ENCODE assay signal across 18 cellular contexts in genomic region chr6:125839879-125840278, GRCh38. TPM values are rescaled to one million over a fixed set of nuclear protein-coding genes. Genes with fewer than 3 reads are reported as not detected.
DNase-seq lines count a peak whose midpoint lies in the region; ATAC-seq, FAIRE-seq and TF ChIP-seq lines count a peak whose summit lies in the region.
"Had no signal": no experiment of that assay in that cellular context is flagged by ENCODE, and none has a peak within 500 bp of the region (broad histone marks: within the 10 kb centered on the region; RNA-seq: fewer than 3 reads in every experiment).

No MANE protein-coding gene starts in this region.

- H3K9ac ChIP-seq in kidney (ENCODE audit: low read length in 2 of 2): no peak overlapping the region

- WGBS in adrenal gland, 4 donors: 23 to 48% (median 42%) methylated on average over 1 of the region's 1 CpG

- TF ChIP-seq POLR2A in adrenal gland (IDR thresholded peaks at IDR 0.05): no peak

- peak; percentile 71 for FAIRE-seq in kidney (lab: Jason Lieb, UNC)
- FAIRE-seq: D721Med, H1, HTR-8/SVneo, RCC 7860 had no signal

- H3K9me3 ChIP-seq in adrenal gland (replicated peaks in 1 of 3) (no peaks in the 10 kb centered on the region), kidney (ENCODE audit: control insufficient read depth in 1 of 2, low read length in 2 of 2) (no peaks in the 10 kb centered on the region)

- no peak for ATAC-seq in GM21576 (IDR thresholded peaks at IDR 0.05; ENCODE audit: unreplicated experiment)
- ATAC-seq: CD8-positive, alpha-beta T cell had no signal

- peak; percentile 48 for DNase-seq in NCI-H146 (lab: John Stamatoyannopoulos, UW)
- DNase-seq in adrenal gland: no peak
- no peak for DNase-seq in kidney
- no peak for DNase-seq in substantia nigra (lab: John Stamatoyannopoulos, UW)
- DNase-seq in NCI-H187 (lab: John Stamatoyannopoulos, UW): no peak
- DNase-seq in NK-92 treated with Interleukin-12 subunit alpha and Interleukin-12 subunit beta, amount 100 ng/mL, for 24 hours (lab: John Stamatoyannopoulos, UW): no peak
- DNase-seq: CD8-positive, alpha-beta T cell; DMS79 treated with DMSO at 0.1 percent for 48 hours; GDM1; HFFc6; NCI-H1694; NCI-H446 treated with DMSO at 0.1 percent for 48 hours; SHP77 treated with DMSO at 0.1 percent for 48 hours had no signal

- H3K27ac ChIP-seq in adrenal gland: peak overlapping the region in 4 of 5 donors; percentile 33 to 79 (median 72)
- H3K27ac ChIP-seq in kidney (ENCODE audit: low read depth in 2 of 2, low read length in 2 of 2): no peak overlapping the region
- H3K27ac ChIP-seq in substantia nigra (ENCODE audit: low read depth, low read length, poor library complexity, severe bottlenecking): peak overlapping the region; percentile 79

- no peak overlapping the region for H3K4me3 ChIP-seq in adrenal gland
- H3K4me3 ChIP-seq in kidney (ENCODE audit: low read length in 2 of 2): no peak overlapping the region

- H3K36me3 ChIP-seq in adrenal gland (replicated peaks in 1 of 2): no peaks in the 10 kb centered on the region
- no peaks in the 10 kb centered on the region for H3K36me3 ChIP-seq in kidney (ENCODE audit: control insufficient read depth in 1 of 2, insufficient read depth in 2 of 2, low read length in 2 of 2)

- H3K27me3 ChIP-seq in adrenal gland: no peaks in the 10 kb centered on the region

- H3K4me1 ChIP-seq in adrenal gland (replicated peaks in 1 of 2) (peaks cover 24 to 73% of the 10 kb centered on the region in 2 donors), kidney (ENCODE audit: control insufficient read depth in 1 of 2, insufficient read depth in 1 of 2, low read depth in 1 of 2, low read length in 2 of 2) (peaks cover 3 to 12% of the 10 kb centered on the region in 2 donors)

- intact Hi-C loops in adrenal gland (cut with DNase I) (no loop called here), kidney (cut with DNase I) (no loop called here)

- no peak for TF ChIP-seq CTCF in adrenal gland (IDR thresholded peaks at IDR 0.05)
- TF ChIP-seq CTCF in kidney (IDR thresholded peaks at IDR 0.05; ENCODE audit: borderline replicate concordance, extremely low read depth, insufficient read depth): no peak

RNA-seq across cellular contexts. Expression of gene NCOA7, which starts 49.1 kb away (rescaled TPM):
- 100 to 1,000 TPM in 4 of 8 donors, 10 to 100 TPM in 4; 51.2 to 180 (median 95.1) TPM for total RNA-seq in adrenal gland
- polyA plus RNA-seq in adrenal gland: 10 to 100 TPM; 24.5 to 77.9 (median 53.0) TPM
- total RNA-seq in kidney: 135 TPM
- polyA plus RNA-seq in kidney (ENCODE audit: insufficient read depth, low read depth, low replicate concordance): 21.0 TPM

Comparison
In these comparisons a context has a peak if more than half of its experiments do, and no peak if none do; other contexts are left out.
1. H3K27ac ChIP-seq: peak in adrenal gland (4 of 5) and substantia nigra (single experiment); none in kidney (0 of 2).